Comparison of ENCODE assay signal across 1 cellular context in the genomic region with DNA sequence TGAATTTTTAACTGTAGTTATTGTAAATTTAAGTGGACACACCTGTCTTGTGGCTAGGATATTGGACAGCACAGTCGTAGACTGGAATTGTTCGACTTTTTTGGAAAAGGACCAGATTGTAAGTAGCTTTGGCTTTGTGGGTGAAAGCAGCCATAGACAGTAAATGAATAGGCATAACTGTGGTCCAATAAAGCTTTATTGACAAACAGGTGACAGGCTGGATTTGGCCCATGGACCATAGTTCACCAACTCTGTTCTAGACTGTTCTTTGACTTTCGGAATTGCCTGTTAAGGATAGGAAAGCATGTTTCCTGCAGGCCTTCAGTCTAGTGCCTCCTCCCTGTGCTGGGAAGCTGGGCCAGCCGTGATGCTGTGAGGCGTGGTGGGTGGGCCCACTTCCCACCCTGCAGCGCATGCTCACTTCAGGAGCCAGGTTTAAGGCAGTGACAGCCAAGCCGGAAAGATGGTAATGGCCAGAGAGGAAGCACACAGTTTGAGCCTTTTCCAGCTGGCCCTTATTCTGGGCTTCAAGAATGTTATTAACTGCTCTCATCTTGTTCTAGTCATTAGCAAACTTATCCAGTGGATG.
TF ChIP-seq lines count a peak whose summit lies in the region.

No MANE protein-coding gene starts in this region.

TF ChIP-seq in SK-N-SH treated with all-trans-retinoic acid at 6 μM for 48 hours, 23 proteins besides CTCF, POLR2A, EP300 and RAD21 (continued from another document):
- TF ChIP-seq CSDC2 (CRISPR knock-in tag; IDR thresholded peaks at IDR 0.05) (no peak), ZNF8 (CRISPR knock-in tag; IDR thresholded peaks at IDR 0.05) (no peak)
